Comparison of ENCODE assay signal across 8 cellular contexts in genomic region chr1:153608742-153609584, GRCh38. TPM values are rescaled to one million over a fixed set of nuclear protein-coding genes. Genes with fewer than 3 reads are reported as not detected.
DNase-seq lines count a peak whose midpoint lies in the region; ATAC-seq, FAIRE-seq and TF ChIP-seq lines count a peak whose summit lies in the region.

No MANE protein-coding gene starts in this region.

- DNase-seq in T47D (ENCODE audit: low read depth in 1 of 2, low spot score in 1 of 2) (peak; percentile 85 to 93), iPS-NIHi7 (ENCODE audit: extremely low spot score) (peak; percentile 89), activated gamma-delta T cell treated with Interleukin-2 at 50 U/mL for 16 hours (no peak), GM12892 (ENCODE audit: insufficient read length) (no peak), HuH-7.5 (ENCODE audit: low spot score) (no peak)

- ATAC-seq in HG03442 (IDR thresholded peaks at IDR 0.05; ENCODE audit: unreplicated experiment), result no peak

- no peaks in the 10 kb centered on the region for H3K27me3 ChIP-seq in skeletal muscle tissue (ENCODE audit: control insufficient read depth in 3 of 3, insufficient read depth in 3 of 3, low read length in 3 of 3)

- peak overlapping the region; percentile 85 for H3K27ac ChIP-seq in skeletal muscle tissue (ENCODE audit: low read depth, low read length)

- in situ Hi-C loops in T47D (cut with HindIII; ENCODE audit: low pct_unique_long_range_greater_than_20kb, low sequenced_read_pairs), result no loop called here

- TF ChIP-seq EP300 in Ishikawa (IDR thresholded peaks at IDR 0.05; ENCODE audit: borderline replicate concordance), result peak; percentile 48; the same call in 1 of the 2 replicates

- H3K4me3 ChIP-seq in skeletal muscle tissue (ENCODE audit: low read length in 3 of 3), result peak overlapping the region; percentile 63 to 74 (median 63)

- H3K36me3 ChIP-seq in skeletal muscle tissue (ENCODE audit: control insufficient read depth in 3 of 3, insufficient read depth in 3 of 3, low read length in 3 of 3), result peaks cover 11 to 18% (median 14%) of the 10 kb centered on the region in 3 donors

- H3K9ac ChIP-seq in skeletal muscle tissue (ENCODE audit: low read depth in 1 of 3, low read length in 3 of 3), result peak overlapping the region; percentile 71 to 82 (median 74)

- no peak for TF ChIP-seq RAD21 in Ishikawa (IDR thresholded peaks at IDR 0.05; ENCODE audit: low read depth)

- no peaks in the 10 kb centered on the region for H3K9me3 ChIP-seq in skeletal muscle tissue (ENCODE audit: control insufficient read depth in 3 of 3, low read length in 3 of 3)

- peaks cover 45 to 53% (median 45%) of the 10 kb centered on the region in 3 donors for H3K4me1 ChIP-seq in skeletal muscle tissue (ENCODE audit: control insufficient read depth in 3 of 3, insufficient read depth in 3 of 3, low read length in 3 of 3)

- no peak for TF ChIP-seq POLR2A in GM12892 (IDR thresholded peaks at IDR 0.05; ENCODE audit: low read depth, low read length)

- FAIRE-seq in GM12892 (lab: Jason Lieb, UNC), result no peak

TF ChIP-seq in Ishikawa, 13 proteins besides CTCF, POLR2A, EP300 and RAD21:
- TF ChIP-seq TEAD4 (IDR thresholded peaks at IDR 0.05), result peak; percentile 89
- TF ChIP-seq EGR1 (IDR thresholded peaks at IDR 0.05), result peak; percentile 36
- TF ChIP-seq TAF1 (IDR thresholded peaks at IDR 0.05; ENCODE audit: low read depth), result no peak
- peak; percentile 53; the same call in 1 of the 2 replicates for TF ChIP-seq ZBTB7A (IDR thresholded peaks at IDR 0.05; ENCODE audit: low read depth)
- TF ChIP-seq REST (IDR thresholded peaks at IDR 0.05; ENCODE audit: low read depth), result no peak
- no peak for TF ChIP-seq USF1 (IDR thresholded peaks at IDR 0.05)
- TF ChIP-seq YY1 (IDR thresholded peaks at IDR 0.05; ENCODE audit: low read depth), result 0 out of 2 replicates have a peak, but pooled peaks have one; percentile 42
- peak; percentile 53; the same call in 1 of the 2 replicates for TF ChIP-seq MAX (IDR thresholded peaks at IDR 0.05)
- peak; percentile 84 for TF ChIP-seq TCF12 (IDR thresholded peaks at IDR 0.05; ENCODE audit: low read depth)
- TF ChIP-seq CREB1 (IDR thresholded peaks at IDR 0.05; ENCODE audit: low read depth), result no peak
- TF ChIP-seq NFIC (IDR thresholded peaks at IDR 0.05), result peak; percentile 21; the same call in 1 of the 2 replicates
- TF ChIP-seq FOXM1 (IDR thresholded peaks at IDR 0.05; ENCODE audit: borderline replicate concordance, low read depth), result peak; percentile 39; the same call in 1 of the 2 replicates
- no peak for TF ChIP-seq CEBPB (IDR thresholded peaks at IDR 0.05)

RNA-seq across cellular contexts. Expression of gene S100A16, which starts 4.0 kb away (rescaled TPM):
- total RNA-seq in skeletal muscle tissue, result 36.0 TPM
- polyA plus RNA-seq in GM12892 (2012; ENCODE audit: missing spikeins), result not detected

RNA-seq across cellular contexts. Expression of gene S100A14, which starts 7.2 kb away (rescaled TPM):
- not detected for total RNA-seq in skeletal muscle tissue
- polyA plus RNA-seq in GM12892 (2012; ENCODE audit: missing spikeins), result 1.5 TPM

RNA-seq across cellular contexts. Expression of gene S100A13, which starts 18.3 kb away (rescaled TPM):
- total RNA-seq in skeletal muscle tissue, result 55.3 TPM
- 23.9 TPM for polyA plus RNA-seq in GM12892 (2012; ENCODE audit: missing spikeins)

RNA-seq across cellular contexts. Expression of gene S100A1, which starts 19.3 kb away (rescaled TPM):
- total RNA-seq in skeletal muscle tissue, result 0.52 TPM
- polyA plus RNA-seq in GM12892 (2012; ENCODE audit: missing spikeins), result 0.53 TPM

RNA-seq across cellular contexts. Expression of gene CHTOP, which starts 24.9 kb away (rescaled TPM):
- total RNA-seq in skeletal muscle tissue, result 46.4 TPM
- 40.1 TPM for polyA plus RNA-seq in GM12892 (2012; ENCODE audit: missing spikeins)

Comparison
In these comparisons a context has a peak if more than half of its experiments do, and no peak if none do; other contexts are left out.
1. DNase-seq: peak in T47D (2 of 2) and iPS-NIHi7 (single experiment); none in activated gamma-delta T cell treated with Interleukin-2 at 50 U/mL for 16 hours (single experiment), GM12892 (single experiment) and HuH-7.5 (single experiment).